8 cellular contexts compared by ENCODE assay signal in genomic region chr2:165793779-165794519, GRCh38. TPM values are rescaled to one million over a fixed set of nuclear protein-coding genes. Genes with fewer than 3 reads are reported as not detected.
DNase-seq lines count a peak whose midpoint lies in the region; ATAC-seq and TF ChIP-seq lines count a peak whose summit lies in the region.

Gene GALNT3, minus strand, starts transcription at chr2:165794247. Its CDS starts 23,547 bp downstream, at chr2:165770700.

- H3K4me3 ChIP-seq in esophagus (ENCODE audit: low read depth in 1 of 2, low read length in 2 of 2), result peak within 1 kb of the TSS; percentile 63 to 97
- peak within 1 kb of the TSS; percentile 56 for H3K4me3 ChIP-seq in urinary bladder (ENCODE audit: low read depth, low read length)

- peaks cover 0 to 4% of the 10 kb centered on the region in 2 donors for H3K9me3 ChIP-seq in esophagus (ENCODE audit: control insufficient read depth in 2 of 2, insufficient read depth in 1 of 2, low read depth in 1 of 2, low read length in 1 of 2)

- DNase-seq in GM13976 (ENCODE audit: low spot score) (peak; percentile 46), NCI-H146 (lab: John Stamatoyannopoulos, UW) (peak; percentile 96), naive B cell (peak; percentile 46), GF-D8 (lab: John Stamatoyannopoulos, UW) (no peak)
- peak; percentile 67 for DNase-seq in activated CD8-positive, alpha-beta memory T cell treated with anti-CD3 and anti-CD28 coated beads, Interleukin-2, amount 10 ng/mL, durations not matched to agents 7 days and 5 days

- H3K36me3 ChIP-seq in esophagus (ENCODE audit: control insufficient read depth in 2 of 2, insufficient read depth in 2 of 2, low read length in 1 of 2) (no peaks in the 10 kb centered on the region), urinary bladder (ENCODE audit: insufficient read depth) (no peaks in the 10 kb centered on the region)

- CTCF ChIA-PET in activated CD8-positive, alpha-beta memory T cell treated with anti-CD3 and anti-CD28 coated beads, Interleukin-2, amount 10 ng/mL, durations not matched to agents 7 days and 5 days (lab: Charles Lee), result interaction anchor here (1.0 to 1.9 kb wide), 4 partner anchors 12 to 159 kb away, joined by 3 to 14 read pairs (median 6); partner anchors contain the start of gene TTC21B

- H3K4me1 ChIP-seq in esophagus (ENCODE audit: control insufficient read depth in 2 of 2, insufficient read depth in 2 of 2, low read length in 1 of 2) (no peaks in the 10 kb centered on the region), urinary bladder (ENCODE audit: insufficient read depth) (no peaks in the 10 kb centered on the region)

- no peak for TF ChIP-seq CTCF in GM13976 (IDR thresholded peaks at IDR 0.05; ENCODE audit: borderline replicate concordance, control extremely low read depth, extremely low read depth, insufficient read depth, missing control alignments)

- H3K27me3 ChIP-seq in esophagus (ENCODE audit: control insufficient read depth in 1 of 2, insufficient read depth in 2 of 2, low read length in 2 of 2), result no peaks in the 10 kb centered on the region

- peak within 1 kb of the TSS; percentile 98 for H3K27ac Mint-ChIP-seq in activated CD8-positive, alpha-beta memory T cell treated with anti-CD3 and anti-CD28 coated beads, Interleukin-2, amount 10 ng/mL, durations not matched to agents 7 days and 5 days
- peak within 1 kb of the TSS; percentile 98 to 100 (median 99) for H3K27ac Mint-ChIP-seq in naive B cell

- no peaks in the 10 kb centered on the region for H3K9me3 Mint-ChIP-seq in activated CD8-positive, alpha-beta memory T cell treated with anti-CD3 and anti-CD28 coated beads, Interleukin-2, amount 10 ng/mL, durations not matched to agents 7 days and 5 days (ENCODE audit: low read depth)
- no peaks in the 10 kb centered on the region for H3K9me3 Mint-ChIP-seq in naive B cell

- H3K36me3 Mint-ChIP-seq in activated CD8-positive, alpha-beta memory T cell treated with anti-CD3 and anti-CD28 coated beads, Interleukin-2, amount 10 ng/mL, durations not matched to agents 7 days and 5 days, result peaks cover 19% of the 10 kb centered on the region
- H3K36me3 Mint-ChIP-seq in naive B cell, result peaks cover 0 to 3% of the 10 kb centered on the region in 2 donors

- H3K27ac ChIP-seq in esophagus (ENCODE audit: low read depth in 2 of 2, low read length in 1 of 2), result peak within 1 kb of the TSS; percentile 94 to 97
- peak within 1 kb of the TSS; percentile 83 for H3K27ac ChIP-seq in urinary bladder (ENCODE audit: low read depth)

- peak within 1 kb of the TSS; percentile 96 for H3K4me3 Mint-ChIP-seq in activated CD8-positive, alpha-beta memory T cell treated with anti-CD3 and anti-CD28 coated beads, Interleukin-2, amount 10 ng/mL, durations not matched to agents 7 days and 5 days
- peak within 1 kb of the TSS; percentile 83 to 98 (median 98) for H3K4me3 Mint-ChIP-seq in naive B cell

- ATAC-seq in HG02588 (IDR thresholded peaks at IDR 0.05; ENCODE audit: unreplicated experiment) (peak; percentile 35), naive B cell (ENCODE audit: low read depth in 2 of 2) (peak; percentile 36 to 42)
- peak; percentile 57 for ATAC-seq in activated CD8-positive, alpha-beta memory T cell treated with anti-CD3 and anti-CD28 coated beads, Interleukin-2, amount 10 ng/mL, durations not matched to agents 7 days and 5 days

- 1% methylated on average over 61 to 70 of the region's 70 CpGs for WGBS in esophagus, 2 donors
- under 1% methylated on average over 70 of the region's 70 CpGs for WGBS in urinary bladder

- in situ Hi-C loops in GM13976 (cut with MboI; ENCODE audit: low sequenced_read_pairs, unreplicated experiment), result no loop called here

- peaks cover 11% of the 10 kb centered on the region for H3K27me3 Mint-ChIP-seq in activated CD8-positive, alpha-beta memory T cell treated with anti-CD3 and anti-CD28 coated beads, Interleukin-2, amount 10 ng/mL, durations not matched to agents 7 days and 5 days
- H3K27me3 Mint-ChIP-seq in naive B cell, result no peaks in the 10 kb centered on the region

- H3K4me1 Mint-ChIP-seq in activated CD8-positive, alpha-beta memory T cell treated with anti-CD3 and anti-CD28 coated beads, Interleukin-2, amount 10 ng/mL, durations not matched to agents 7 days and 5 days, result peaks cover 46% of the 10 kb centered on the region
- H3K4me1 Mint-ChIP-seq in naive B cell, result peaks cover 40 to 46% (median 42%) of the 10 kb centered on the region in 3 donors

RNA-seq across cellular contexts. Expression of gene GALNT3, which starts in this region (rescaled TPM):
- total RNA-seq in activated CD8-positive, alpha-beta memory T cell treated with anti-CD3 and anti-CD28 coated beads, Interleukin-2, amount 10 ng/mL, durations not matched to agents 7 days and 5 days, result 10 to 100 TPM; 11.3 to 13.8 TPM
- polyA plus RNA-seq in esophagus, result 10 to 100 TPM; 25.7 to 30.7 TPM
- 1 to 10 TPM; 2.7 to 7.0 (median 5.2) TPM for polyA plus RNA-seq in naive B cell (ENCODE audit: low read depth in 6 of 6)
- total RNA-seq in urinary bladder, result 14.0 TPM
- 3.2 TPM for polyA plus RNA-seq in urinary bladder
